8 cellular contexts compared by ENCODE assay signal in genomic region chr9:115122937-115123336, GRCh38. TPM values are rescaled to one million over a fixed set of nuclear protein-coding genes. Genes with fewer than 3 reads are reported as not detected.
"Had no signal": no experiment of that assay in that cellular context is flagged by ENCODE, and none has a peak within 500 bp of the region (broad histone marks: within the 10 kb centered on the region; RNA-seq: fewer than 3 reads in every experiment).

No MANE protein-coding gene starts in this region.

- H3K9me3 ChIP-seq: HAP-1 had no signal

- ATAC-seq: HCT116, HepG2 had no signal

- H3K36me3 ChIP-seq: HAP-1 had no signal

- H3K27ac ChIP-seq: HL-60 had no signal

- H3K27ac Mint-ChIP-seq: HFFc6, IgD-negative memory B cell had no signal

- H3K4me1 ChIP-seq: HAP-1 had no signal

- DNase-seq: GOT3, H7, HFFc6 had no signal

- H3K4me3 ChIP-seq: HAP-1 had no signal

- H3K4me3 Mint-ChIP-seq: HFFc6 had no signal

RNA-seq across cellular contexts. Expression of gene TNC, which starts 5.0 kb away (rescaled TPM):
- total RNA-seq: HepG2 had no signal
- polyA plus RNA-seq: HepG2, IgD-negative memory B cell had no signal
